In the genomic region with DNA sequence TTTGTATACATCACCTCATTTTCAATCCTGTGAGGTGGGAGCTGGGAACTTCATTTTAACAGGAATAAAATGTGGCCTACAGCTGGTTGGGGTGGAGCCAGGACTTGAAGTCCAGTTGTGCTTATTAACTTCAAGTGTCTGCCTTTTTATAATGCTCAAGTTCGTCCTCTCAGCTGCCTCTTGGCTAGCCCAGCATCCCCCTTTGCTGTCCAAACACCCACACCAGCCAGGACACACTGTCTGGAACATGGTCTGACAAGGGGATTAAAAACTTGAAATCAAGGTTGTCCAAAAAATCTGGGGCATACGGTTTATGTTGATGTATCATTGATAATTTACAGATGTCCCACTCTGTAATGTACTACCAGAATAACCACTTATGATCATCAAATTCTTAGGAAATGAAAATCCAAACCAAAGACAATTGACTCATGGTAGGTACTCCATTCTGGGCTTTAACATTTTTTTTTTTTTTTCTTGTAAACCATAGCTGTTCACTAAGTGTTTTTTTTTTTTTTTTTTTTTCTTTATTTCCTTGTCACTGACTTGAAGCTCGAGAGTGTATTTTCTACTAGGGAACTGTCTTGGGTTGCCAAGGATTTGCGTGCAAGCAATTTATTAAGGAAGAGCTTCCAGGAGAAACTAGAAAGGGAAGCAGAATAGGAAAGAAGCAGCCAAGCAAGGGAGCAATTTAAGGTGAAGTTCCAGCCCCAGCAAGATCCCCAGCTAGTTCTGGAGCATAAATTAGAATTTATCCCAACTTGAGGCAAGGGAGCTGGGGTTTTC, we compare ENCODE assay signal across 1 cellular context.
TF ChIP-seq lines count a peak whose summit lies in the region.

No MANE protein-coding gene starts in this region.

TF ChIP-seq in SK-N-SH, 30 proteins besides CTCF, POLR2A, EP300 and RAD21 (continued from another document):
- TF ChIP-seq MXI1 (IDR thresholded peaks at IDR 0.05; ENCODE audit: low read depth, low read length): no peak
- no peak for TF ChIP-seq GATA2 (CRISPR knock-in tag; IDR thresholded peaks at IDR 0.05)
- no peak for TF ChIP-seq TEAD4 (IDR thresholded peaks at IDR 0.05; ENCODE audit: borderline replicate concordance, insufficient read depth)
- no peak for TF ChIP-seq NFIC (IDR thresholded peaks at IDR 0.05; ENCODE audit: borderline replicate concordance)
- no peak for TF ChIP-seq YY1 (IDR thresholded peaks at IDR 0.05; ENCODE audit: low read depth)
- no peak for TF ChIP-seq ELF1 (IDR thresholded peaks at IDR 0.05)
